Comparison of ENCODE assay signal across 8 cellular contexts in genomic region chr15:74780983-74781672, GRCh38. TPM values are rescaled to one million over a fixed set of nuclear protein-coding genes. Genes with fewer than 3 reads are reported as not detected.
DNase-seq lines count a peak whose midpoint lies in the region; ATAC-seq and TF ChIP-seq lines count a peak whose summit lies in the region.

No MANE protein-coding gene starts in this region.

- WGBS in heart right ventricle, 2 donors = 15 to 19% methylated on average over 18 of the region's 18 CpGs
- WGBS in esophagus muscularis mucosa = 13% methylated on average over 18 of the region's 18 CpGs

- no peak for DNase-seq in heart right ventricle
- DNase-seq in cardiac septum (ENCODE audit: low spot score) = no peak
- DNase-seq in T follicular helper cell (ENCODE audit: low read depth) = peak; percentile 36
- DNase-seq in esophagus muscularis mucosa (ENCODE audit: extremely low spot score) = no peak
- DNase-seq in posterior vena cava (ENCODE audit: low spot score) = peak; percentile 67
- no peak for DNase-seq in GM19238 (ENCODE audit: insufficient read length, low spot score)
- no peak for DNase-seq in glomerular visceral epithelial cell (ENCODE audit: extremely low spot score)
- DNase-seq in epidermal melanocyte (ENCODE audit: insufficient read length, low spot score) = no peak

- TF ChIP-seq CTCF in heart right ventricle (IDR thresholded peaks at IDR 0.05) (no peak), esophagus muscularis mucosa (IDR thresholded peaks at IDR 0.05) (no peak)

- intact Hi-C loops in heart right ventricle (cut with DNase I) = loop anchor here in 5 of 10 donors (2.0 to 10.0 kb wide), 6 partner anchors 20 to 424 kb away; partner anchors contain the start of genes ULK3 (in 4 of the 5), C15orf39 (in 1 of the 5) and COX5A (in 1 of the 5)
- intact Hi-C loops in cardiac septum (cut with DNase I) = loop anchor here (2.0 kb wide), 1 partner anchor 20 kb away; no protein-coding TSS in a partner anchor
- intact Hi-C loops in esophagus muscularis mucosa (cut with DNase I) = loop anchor here (5.0 kb wide), 1 partner anchor 156 kb away; the partner anchor contains the start of gene COX5A
- intact Hi-C loops in posterior vena cava (cut with DNase I) = loop anchor here in 1 of 2 donors (5.0 kb wide), 1 partner anchor 61 kb away; the partner anchor contains the start of gene ULK3

- H3K27ac ChIP-seq in heart right ventricle (peak overlapping the region in 8 of 10 donors; percentile 33 to 98 (median 92)), esophagus muscularis mucosa (replicated peaks in 1 of 4) (peak overlapping the region in 2 of 4 donors; percentile 26 to 80)

- H3K4me3 ChIP-seq in heart right ventricle (peak overlapping the region in 9 of 10 donors; percentile 18 to 94 (median 80)), esophagus muscularis mucosa (peak overlapping the region; percentile 73 to 95 (median 86))

- TF ChIP-seq POLR2A in esophagus muscularis mucosa (IDR thresholded peaks at IDR 0.05; ENCODE audit: low read depth) = no peak

- peak in 1 of 8 donors; percentile 26 for ATAC-seq in heart right ventricle

- H3K4me1 ChIP-seq in heart right ventricle = peaks cover 38 to 90% (median 69%) of the 10 kb centered on the region in 9 donors
- H3K4me1 ChIP-seq in esophagus muscularis mucosa = peaks cover 51 to 71% (median 69%) of the 10 kb centered on the region in 4 donors

- TF ChIP-seq EP300 in esophagus muscularis mucosa (IDR thresholded peaks at IDR 0.05) = no peak

- H3K9me3 ChIP-seq in heart right ventricle = no peaks in the 10 kb centered on the region
- H3K9me3 ChIP-seq in esophagus muscularis mucosa = no peaks in the 10 kb centered on the region

- H3K27me3 ChIP-seq in heart right ventricle (no peaks in the 10 kb centered on the region), esophagus muscularis mucosa (no peaks in the 10 kb centered on the region)

- H3K36me3 ChIP-seq in heart right ventricle = peaks cover 0 to 5% (median 0%) of the 10 kb centered on the region in 9 donors
- H3K36me3 ChIP-seq in esophagus muscularis mucosa = no peaks in the 10 kb centered on the region

RNA-seq across cellular contexts. Expression of gene CSK, which starts 0.8 kb away (rescaled TPM):
- 10 to 100 TPM; 20.3 to 48.6 (median 24.8) TPM for total RNA-seq in heart right ventricle
- 10 to 100 TPM; 19.7 to 35.2 TPM for polyA plus RNA-seq in heart right ventricle
- total RNA-seq in cardiac septum = 29.5 TPM
- 10 to 100 TPM; 14.0 to 28.7 (median 21.9) TPM for total RNA-seq in esophagus muscularis mucosa
- 10 to 100 TPM; 29.6 to 31.8 TPM for total RNA-seq in posterior vena cava

RNA-seq across cellular contexts. Expression of gene LMAN1L, which starts 31.5 kb away (rescaled TPM):
- total RNA-seq in heart right ventricle (10 to 100 TPM in 4 of 10 donors, 1 to 10 TPM in 6; 6.3 to 47.4 (median 9.0) TPM), cardiac septum (7.9 TPM), esophagus muscularis mucosa (under 1 TPM in 1 of 4 donors, not detected in 3; 0.66 TPM), posterior vena cava (not detected)
- polyA plus RNA-seq in heart right ventricle = 10 to 100 TPM in 1 of 2 donors, under 1 TPM in 1; 0.03 to 18.4 TPM

RNA-seq across cellular contexts. Expression of gene CYP1A2, which starts 32.5 kb away (rescaled TPM):
- under 1 TPM in 1 of 10 donors, not detected in 9; 0.11 TPM for total RNA-seq in heart right ventricle
- not detected for polyA plus RNA-seq in heart right ventricle
- not detected for total RNA-seq in cardiac septum
- not detected for total RNA-seq in esophagus muscularis mucosa
- total RNA-seq in posterior vena cava = not detected

RNA-seq across cellular contexts. Expression of gene CPLX3, which starts 45.3 kb away (rescaled TPM):
- total RNA-seq in heart right ventricle (1 to 10 TPM in 7 of 10 donors, under 1 TPM in 2, not detected in 1; 0.64 to 6.1 (median 1.3) TPM), cardiac septum (0.67 TPM), esophagus muscularis mucosa (under 1 TPM in 1 of 4 donors, not detected in 3; 0.33 TPM), posterior vena cava (not detected)
- polyA plus RNA-seq in heart right ventricle = 10 to 100 TPM in 1 of 2 donors, under 1 TPM in 1; 0.04 to 14.6 TPM

RNA-seq across cellular contexts. Expression of gene CYP1A1, which starts 55.8 kb away (rescaled TPM):
- total RNA-seq in heart right ventricle (under 1 TPM in 6 of 10 donors, not detected in 4; 0.13 to 0.53 (median 0.42) TPM), cardiac septum (0.30 TPM), esophagus muscularis mucosa (1 to 10 TPM in 2 of 4 donors, not detected in 2; 1.5 to 2.5 TPM), posterior vena cava (under 1 TPM in 1 of 2 donors, not detected in 1; 0.48 TPM)
- polyA plus RNA-seq in heart right ventricle = under 1 TPM; 0.20 to 0.88 TPM

Comparison
In these comparisons a context has a peak if more than half of its experiments do, and no peak if none do; other contexts are left out.
1. DNase-seq: peak in T follicular helper cell (single experiment) and posterior vena cava (single experiment); none in heart right ventricle (0 of 2), cardiac septum (single experiment), esophagus muscularis mucosa (single experiment), GM19238 (single experiment), glomerular visceral epithelial cell (single experiment) and epidermal melanocyte (single experiment).